In the genomic region with DNA sequence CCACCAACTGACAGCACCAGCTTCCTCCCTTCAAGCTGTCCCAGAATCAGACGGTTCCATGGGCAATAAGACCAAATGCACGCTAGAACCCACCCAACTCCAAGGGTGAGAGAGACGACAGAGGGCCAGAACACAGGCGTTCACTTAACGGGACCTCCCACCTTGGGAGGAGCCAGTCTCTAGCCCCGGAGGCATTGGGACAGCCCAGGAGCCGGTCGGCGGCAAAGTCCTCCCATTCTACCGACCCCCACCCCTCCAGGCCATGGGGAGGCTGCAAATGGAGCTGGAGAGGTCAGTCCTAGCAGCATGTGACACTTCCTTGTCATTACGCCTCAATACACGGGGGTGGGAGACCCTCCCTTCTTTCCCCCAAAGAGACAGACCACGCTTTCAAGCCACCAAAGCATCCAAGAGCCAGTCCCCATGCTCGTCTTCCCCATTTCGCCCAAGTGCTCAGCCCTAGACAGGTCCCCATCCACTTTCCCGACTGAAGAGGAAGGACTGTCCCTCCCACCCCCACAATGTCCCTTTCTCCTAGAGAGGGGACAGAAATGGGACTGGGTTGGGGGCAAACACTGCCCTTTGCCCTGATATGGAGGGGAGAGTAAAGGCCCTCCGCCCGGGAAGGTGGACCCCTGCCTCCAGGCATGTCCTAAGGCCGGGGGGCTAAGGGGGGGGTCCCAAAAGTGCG, we compare ENCODE assay signal across 8 cellular contexts. TPM values are rescaled to one million over a fixed set of nuclear protein-coding genes. Genes with fewer than 3 reads are reported as not detected.
A peak's percentile ranks its signal among the peaks of the same experiment; 100 is the strongest.
DNase-seq lines count a peak whose midpoint lies in the region; ATAC-seq and TF ChIP-seq lines count a peak whose summit lies in the region.

No MANE protein-coding gene starts in this region.

- peak overlapping the region; percentile 98 for H3K4ac ChIP-seq in mesendoderm (ENCODE audit: low read depth, low read length)

- no peak for ATAC-seq in T-helper 17 cell
- no peak for ATAC-seq in HG03460 (IDR thresholded peaks at IDR 0.05; ENCODE audit: unreplicated experiment)

- peak overlapping the region; percentile 75 for H3K56ac ChIP-seq in mesendoderm (ENCODE audit: low read length)

- H3K9me3 ChIP-seq in AG04450 (ENCODE audit: control insufficient read depth, insufficient read depth, low read length) (peaks cover 11% of the 10 kb centered on the region), GM23248 (ENCODE audit: low read depth) (no peaks in the 10 kb centered on the region), T-helper 17 cell (ENCODE audit: control insufficient read depth, low read length, poor library complexity, severe bottlenecking) (no peaks in the 10 kb centered on the region), duodenal mucosa (ENCODE audit: control insufficient read depth in 1 of 2, low read length in 2 of 2) (no peaks in the 10 kb centered on the region), suprapubic skin (no peaks in the 10 kb centered on the region)

- no peaks in the 10 kb centered on the region for H3K27me3 Mint-ChIP-seq in T-helper 17 cell

- H3K79me1 ChIP-seq in mesendoderm (ENCODE audit: low read length) = peaks cover 11% of the 10 kb centered on the region

- no peak overlapping the region for H2BK120ac ChIP-seq in mesendoderm (ENCODE audit: low read depth, low read length)

- H3K27me3 ChIP-seq in AG04450 (ENCODE audit: control insufficient read depth, insufficient read depth, low read length) (no peaks in the 10 kb centered on the region), GM23248 (replicated peaks; ENCODE audit: insufficient read depth) (no peaks in the 10 kb centered on the region), duodenal mucosa (ENCODE audit: control insufficient read depth in 1 of 2, insufficient read depth in 2 of 2, low read length in 2 of 2) (no peaks in the 10 kb centered on the region), mesendoderm (ENCODE audit: insufficient read depth, low read length, poor library complexity) (no peaks in the 10 kb centered on the region), suprapubic skin (no peaks in the 10 kb centered on the region)

- no peak overlapping the region for H2BK15ac ChIP-seq in mesendoderm (replicated peaks; ENCODE audit: low read depth)

- no peak overlapping the region for H2BK5ac ChIP-seq in mesendoderm (ENCODE audit: low read length)

- CTCF ChIA-PET in AG04450 (lab: Charles Lee) = interaction anchor here (0.6 kb wide), 1 partner anchor 159 kb away, joined by 3 read pairs; no protein-coding TSS in a partner anchor

- POLR2A ChIA-PET in AG04450 (lab: Yijun Ruan, JAX) = interaction anchor here (0.6 kb wide), 1 partner anchor 787 kb away, joined by 3 read pairs; no protein-coding TSS in a partner anchor

- H3K27ac Mint-ChIP-seq in T-helper 17 cell = peak overlapping the region; percentile 82

- no peak overlapping the region for H2AK5ac ChIP-seq in mesendoderm (ENCODE audit: low read length)

- no peak overlapping the region for H2AFZ ChIP-seq in GM23248

- no peak for TF ChIP-seq POLR2A in suprapubic skin (IDR thresholded peaks at IDR 0.05)

- H4K8ac ChIP-seq in mesendoderm (ENCODE audit: low read depth, low read length) = peak overlapping the region; percentile 6

- H3K4me1 Mint-ChIP-seq in T-helper 17 cell = peaks cover 24% of the 10 kb centered on the region

- no peak overlapping the region for H4K5ac ChIP-seq in mesendoderm (ENCODE audit: low read length)

- H3K79me2 ChIP-seq in GM23248 (ENCODE audit: insufficient read depth) = peaks cover 55% of the 10 kb centered on the region
- peaks cover 53% of the 10 kb centered on the region for H3K79me2 ChIP-seq in mesendoderm (ENCODE audit: control insufficient read depth, insufficient read depth, low read length)

- no peak for DNase-seq in AG04450 (ENCODE audit: low read depth, low spot score)
- peak; percentile 81 for DNase-seq in GM23248
- no peak for DNase-seq in T-helper 17 cell
- DNase-seq in mesendoderm = peak; percentile 91
- DNase-seq in suprapubic skin (ENCODE audit: low spot score in 2 of 2) = no peak
- no peak for DNase-seq in mucosa of gallbladder (ENCODE audit: low spot score)

- no peak for TF ChIP-seq EP300 in suprapubic skin (IDR thresholded peaks at IDR 0.05)

- H3K36me3 Mint-ChIP-seq in T-helper 17 cell (ENCODE audit: low read depth) = no peaks in the 10 kb centered on the region

- H3F3A ChIP-seq in GM23248 (ENCODE audit: insufficient read depth) = no peaks in the 10 kb centered on the region; the same call in 1 of the 2 replicates

- H3K9me2 ChIP-seq in GM23248 (ENCODE audit: insufficient read depth) = no peaks in the 10 kb centered on the region

- H3K4me3 Mint-ChIP-seq in T-helper 17 cell = peak overlapping the region; percentile 89

- peaks cover 12% of the 10 kb centered on the region for H3K4me1 ChIP-seq in GM23248 (ENCODE audit: insufficient read depth)
- peaks cover 21 to 25% of the 10 kb centered on the region in 2 donors for H3K4me1 ChIP-seq in duodenal mucosa (ENCODE audit: control insufficient read depth in 1 of 2, insufficient read depth in 2 of 2, low read length in 2 of 2)
- H3K4me1 ChIP-seq in mesendoderm (ENCODE audit: control insufficient read depth, low read depth, low read length) = peaks cover 2% of the 10 kb centered on the region
- peaks cover 35% of the 10 kb centered on the region for H3K4me1 ChIP-seq in suprapubic skin

- in situ Hi-C loops in GM23248 (cut with MboI) = no loop called here

- TF ChIP-seq CTCF in AG04450 (IDR thresholded peaks at IDR 0.05; ENCODE audit: low read depth, low read length) (no peak), suprapubic skin (IDR thresholded peaks at IDR 0.05) (no peak)

- peaks cover 12% of the 10 kb centered on the region; the same call in 1 of the 2 replicates for H3K36me3 ChIP-seq in GM23248 (ENCODE audit: low read depth)
- peaks cover 11 to 33% of the 10 kb centered on the region in 2 donors for H3K36me3 ChIP-seq in duodenal mucosa (ENCODE audit: control insufficient read depth in 1 of 2, insufficient read depth in 2 of 2, low read length in 2 of 2)
- peaks cover 12% of the 10 kb centered on the region for H3K36me3 ChIP-seq in mesendoderm (ENCODE audit: control insufficient read depth, insufficient read depth, low read length)
- peaks cover 35% of the 10 kb centered on the region for H3K36me3 ChIP-seq in suprapubic skin

- no peak overlapping the region for H3K23ac ChIP-seq in mesendoderm (ENCODE audit: low read length)

- H3K4me2 ChIP-seq in GM23248 (ENCODE audit: unreplicated experiment) = peak overlapping the region; percentile 99
- H3K4me2 ChIP-seq in mesendoderm (ENCODE audit: low read length) = peak overlapping the region; percentile 12

- 1% methylated on average over 15 to 20 of the region's 20 CpGs for WGBS in GM23248 (ENCODE audit: low coverage in 1 of 2, low lambda C conversion rate in 2 of 2, missing lambda C conversion rate in 2 of 2), 2 experiments
- WGBS in mesendoderm (ENCODE audit: extremely low coverage, insufficient coverage, low lambda C conversion rate) = no CpG with 5 or more reads among the region's 20 CpGs
- 0% methylated on average over 11 of the region's 20 CpGs for WGBS in suprapubic skin

- H3K4me3 ChIP-seq in AG04450 (ENCODE audit: low read depth, low read length) (peak overlapping the region; percentile 96), GM23248 (peak overlapping the region; percentile 100), duodenal mucosa (ENCODE audit: low read depth in 1 of 2, low read length in 2 of 2) (peak overlapping the region; percentile 91 to 96), mesendoderm (ENCODE audit: low read length) (peak overlapping the region; percentile 46), suprapubic skin (peak overlapping the region; percentile 91)

- H3K9ac ChIP-seq in GM23248 (peak overlapping the region; percentile 94), duodenal mucosa (ENCODE audit: low read depth in 1 of 2, low read length in 2 of 2) (peak overlapping the region; percentile 75 to 82), mesendoderm (ENCODE audit: low read length) (peak overlapping the region; percentile 62)

- peaks cover 11% of the 10 kb centered on the region for H4K20me1 ChIP-seq in GM23248 (ENCODE audit: insufficient read depth)

- H3K18ac ChIP-seq in mesendoderm (ENCODE audit: low read length) = peak overlapping the region; percentile 98

- H3K27ac ChIP-seq in AG04450 (ENCODE audit: low read depth, low read length) (peak overlapping the region; percentile 47), GM23248 (peak overlapping the region; percentile 52), duodenal mucosa (ENCODE audit: low read depth, low read length) (peak overlapping the region; percentile 22), mesendoderm (ENCODE audit: low read depth, low read length) (peak overlapping the region; percentile 0), suprapubic skin (peak overlapping the region; percentile 81)

RNA-seq across cellular contexts. Expression of gene KHSRP, which starts 1.0 kb away (rescaled TPM):
- polyA plus RNA-seq in AG04450 (2011; rRNA removed) = 57.0 and 66.7 TPM in 2 replicates
- polyA minus RNA-seq in AG04450 (2011; rRNA and poly(A)+ RNA removed) = 93.2 and 100 TPM in 2 replicates
- 55.1 and 61.6 TPM in 2 replicates for total RNA-seq in GM23248 (2014; rRNA removed; shearing (Covaris generic))
- 16.9 and 17.3 TPM in 2 replicates for polyA plus RNA-seq in GM23248 (2016; fragmentation: Nextera tagmentation; extraction: Ambion mirVana)
- 100 to 1,000 TPM; 138 to 164 TPM for total RNA-seq in T-helper 17 cell
- polyA plus RNA-seq in mesendoderm (2013, experiment 1 of 2) = 333 TPM
- 329 TPM for polyA plus RNA-seq in mesendoderm (2013, experiment 2 of 2)
- total RNA-seq in suprapubic skin = 100 to 1,000 TPM; 127 to 160 (median 139) TPM
- total RNA-seq in mucosa of gallbladder = 201 TPM

RNA-seq across cellular contexts. Expression of gene SLC25A41, which starts 9.9 kb away (rescaled TPM):
- polyA plus RNA-seq in AG04450 (2011; rRNA removed) = not detected in 2 replicates
- polyA minus RNA-seq in AG04450 (2011; rRNA and poly(A)+ RNA removed) = 0.14 TPM in 1 of 2 replicates, not detected in the other
- total RNA-seq in GM23248 (2014; rRNA removed; shearing (Covaris generic)) = not detected in 2 replicates
- not detected in 2 replicates for polyA plus RNA-seq in GM23248 (2016; fragmentation: Nextera tagmentation; extraction: Ambion mirVana)
- total RNA-seq in T-helper 17 cell = not detected
- 0.10 TPM for polyA plus RNA-seq in mesendoderm (2013, experiment 1 of 2)
- 0.06 TPM for polyA plus RNA-seq in mesendoderm (2013, experiment 2 of 2)
- total RNA-seq in suprapubic skin = not detected
- total RNA-seq in mucosa of gallbladder = 0.72 TPM

RNA-seq across cellular contexts. Expression of gene GTF2F1, which starts 30.7 kb away (rescaled TPM):
- polyA plus RNA-seq in AG04450 (2011; rRNA removed) (33.7 and 43.7 TPM in 2 replicates), GM23248 (2016; fragmentation: Nextera tagmentation; extraction: Ambion mirVana) (41.2 and 44.0 TPM in 2 replicates)
- 39.9 and 45.5 TPM in 2 replicates for polyA minus RNA-seq in AG04450 (2011; rRNA and poly(A)+ RNA removed)
- 43.3 and 48.7 TPM in 2 replicates for total RNA-seq in GM23248 (2014; rRNA removed; shearing (Covaris generic))
- total RNA-seq in T-helper 17 cell (10 to 100 TPM; 67.2 to 68.7 TPM), suprapubic skin (10 to 100 TPM; 31.4 to 46.7 (median 39.4) TPM), mucosa of gallbladder (66.8 TPM)
- 64.7 TPM for polyA plus RNA-seq in mesendoderm (2013, experiment 1 of 2)
- polyA plus RNA-seq in mesendoderm (2013, experiment 2 of 2) = 63.7 TPM

RNA-seq across cellular contexts. Expression of gene SLC25A23, which starts 35.9 kb away (rescaled TPM):
- polyA plus RNA-seq in AG04450 (2011; rRNA removed) (8.0 and 13.9 TPM in 2 replicates), GM23248 (2016; fragmentation: Nextera tagmentation; extraction: Ambion mirVana) (12.5 and 13.7 TPM in 2 replicates)
- 10.3 and 14.4 TPM in 2 replicates for polyA minus RNA-seq in AG04450 (2011; rRNA and poly(A)+ RNA removed)
- 33.2 and 43.3 TPM in 2 replicates for total RNA-seq in GM23248 (2014; rRNA removed; shearing (Covaris generic))
- total RNA-seq in T-helper 17 cell (10 to 100 TPM in 1 of 2 donors, 1 to 10 TPM in 1; 9.6 to 11.3 TPM), suprapubic skin (10 to 100 TPM; 39.5 to 76.3 (median 61.6) TPM), mucosa of gallbladder (101 TPM)
- 41.8 TPM for polyA plus RNA-seq in mesendoderm (2013, experiment 1 of 2)
- 45.1 TPM for polyA plus RNA-seq in mesendoderm (2013, experiment 2 of 2)

RNA-seq across cellular contexts. Expression of gene CRB3, which starts 40.4 kb away (rescaled TPM):
- not detected in 2 replicates for polyA plus RNA-seq in AG04450 (2011; rRNA removed)
- polyA minus RNA-seq in AG04450 (2011; rRNA and poly(A)+ RNA removed) = not detected in 2 replicates
- not detected in 2 replicates for total RNA-seq in GM23248 (2014; rRNA removed; shearing (Covaris generic))
- not detected in 2 replicates for polyA plus RNA-seq in GM23248 (2016; fragmentation: Nextera tagmentation; extraction: Ambion mirVana)
- 1 to 10 TPM; 1.4 to 1.5 TPM for total RNA-seq in T-helper 17 cell
- polyA plus RNA-seq in mesendoderm (2013, experiment 1 of 2) = 14.0 TPM
- polyA plus RNA-seq in mesendoderm (2013, experiment 2 of 2) = 13.5 TPM
- total RNA-seq in suprapubic skin = 100 to 1,000 TPM in 1 of 4 donors, 10 to 100 TPM in 3; 67.3 to 113 (median 76.1) TPM
- total RNA-seq in mucosa of gallbladder = 75.9 TPM

Comparison
In these comparisons a context has a peak if more than half of its experiments do, and no peak if none do; other contexts are left out.
1. DNase-seq: peak in GM23248 (single experiment) and mesendoderm (single experiment); none in AG04450 (single experiment), T-helper 17 cell (0 of 3), suprapubic skin (0 of 2) and mucosa of gallbladder (single experiment).
2. H3K27ac ChIP-seq: peak in every context shown above with its lines; median percentile 81 in suprapubic skin; 52 in GM23248; 47 in AG04450; 22 in duodenal mucosa; 0 in mesendoderm.
3. H3K4me3 ChIP-seq: peak in every context shown above with its lines; median percentile 100 in GM23248; 96 in AG04450; 94 in duodenal mucosa; 91 in suprapubic skin; 46 in mesendoderm.
4. Peak in every context shown above with its lines, with median percentiles within 50 percentile points of each other: H3K9ac ChIP-seq.